In genomic region chr3:46993292-46993691, GRCh38 we compare ENCODE assay signal across 19 cellular contexts. TPM values are rescaled to one million over a fixed set of nuclear protein-coding genes. Genes with fewer than 3 reads are reported as not detected.
DNase-seq lines count a peak whose midpoint lies in the region; ATAC-seq, FAIRE-seq and TF ChIP-seq lines count a peak whose summit lies in the region.
"Had no signal": no experiment of that assay in that cellular context is flagged by ENCODE, and none has a peak within 500 bp of the region (broad histone marks: within the 10 kb centered on the region; RNA-seq: fewer than 3 reads in every experiment).

No MANE protein-coding gene starts in this region.

- H3K4me3 ChIP-seq in BLaER1 (no peak overlapping the region), neutrophil (ENCODE audit: low read depth in 1 of 2, low read length in 1 of 2) (no peak overlapping the region)
- H3K4me3 ChIP-seq: MG63 had no signal

- peak overlapping the region; percentile 68 for H3K27ac Mint-ChIP-seq in activated naive CD4-positive, alpha-beta T cell treated with anti-CD3 and anti-CD28 coated beads, Interleukin-2, amount 10 ng/mL, durations not matched to agents 7 days and 5 days
- peak overlapping the region in 1 of 2 donors; percentile 12 for H3K27ac Mint-ChIP-seq in activated naive CD4-positive, alpha-beta T cell treated with anti-CD3 and anti-CD28 coated beads, Interleukin-2, amount 50 U/mL, for 72 hours
- H3K27ac Mint-ChIP-seq in activated T-helper 17 cell treated with anti-CD3 and anti-CD28 coated beads, Interleukin-2, amount 50 U/mL, for 72 hours: peak overlapping the region; percentile 59
- H3K27ac Mint-ChIP-seq in activated T-helper 2 cell treated with anti-CD3 and anti-CD28 coated beads, Interferon-gamma antibody, Interleukin-2, Interleukin-4, amounts not matched to agents 10 μg/mL and 5 μg/mL and 100 μg/mL, durations not matched to agents 14 hours and 24 hours and 36 hours: no peak overlapping the region
- H3K27ac Mint-ChIP-seq: HFFc6 had no signal

- H3K27ac ChIP-seq in BLaER1 (peak overlapping the region; percentile 72; the same call in 1 of the 2 replicates), neutrophil (peak overlapping the region; percentile 98)
- H3K27ac ChIP-seq: RWPE1 had no signal

- peaks cover 71% of the 10 kb centered on the region for H3K4me1 ChIP-seq in BLaER1
- peaks cover 64 to 68% of the 10 kb centered on the region in 2 experiments for H3K4me1 ChIP-seq in neutrophil (ENCODE audit: control insufficient read depth in 1 of 2, insufficient read depth in 1 of 2, low read depth in 1 of 2, low read length in 1 of 2)

- no peak overlapping the region for H3K4me3 Mint-ChIP-seq in activated naive CD4-positive, alpha-beta T cell treated with anti-CD3 and anti-CD28 coated beads, Interleukin-2, amount 10 ng/mL, durations not matched to agents 7 days and 5 days
- H3K4me3 Mint-ChIP-seq in activated T-helper 17 cell treated with anti-CD3 and anti-CD28 coated beads, Interleukin-2, amount 50 U/mL, for 72 hours: no peak overlapping the region
- H3K4me3 Mint-ChIP-seq in activated T-helper 2 cell treated with anti-CD3 and anti-CD28 coated beads, Interferon-gamma antibody, Interleukin-2, Interleukin-4, amounts not matched to agents 10 μg/mL and 5 μg/mL and 100 μg/mL, durations not matched to agents 14 hours and 24 hours and 36 hours (ENCODE audit: low read depth): no peak overlapping the region
- H3K4me3 Mint-ChIP-seq: CD14-positive monocyte, HFFc6 had no signal

- no peaks in the 10 kb centered on the region for H4K20me1 ChIP-seq in BLaER1

- H3K9ac ChIP-seq in BLaER1: no peak overlapping the region

- H3K36me3 ChIP-seq in BLaER1 (peaks cover 80% of the 10 kb centered on the region), neutrophil (peaks cover 95% of the 10 kb centered on the region)
- H3K36me3 ChIP-seq: MG63 had no signal

- H3K27me3 ChIP-seq in BLaER1: no peaks in the 10 kb centered on the region
- H3K27me3 ChIP-seq in neutrophil: no peaks in the 10 kb centered on the region
- H3K27me3 ChIP-seq: MG63 had no signal

- no peak for ATAC-seq in activated naive CD4-positive, alpha-beta T cell treated with anti-CD3 and anti-CD28 coated beads, Interleukin-2, amount 50 U/mL, for 72 hours
- no peak for ATAC-seq in activated T-helper 17 cell treated with anti-CD3 and anti-CD28 coated beads, Interleukin-2, amount 50 U/mL, for 72 hours (replicated peaks)

- no peak for DNase-seq in activated naive CD4-positive, alpha-beta T cell treated with anti-CD3 and anti-CD28 coated beads, Interleukin-2, amount 10 ng/mL, durations not matched to agents 7 days and 5 days
- no peak for DNase-seq in activated naive CD4-positive, alpha-beta T cell treated with anti-CD3 and anti-CD28 coated beads, Interleukin-2, amount 50 U/mL, for 72 hours (ENCODE audit: low spot score in 2 of 2)
- no peak for DNase-seq in NCI-H524 (lab: John Stamatoyannopoulos, UW)
- DNase-seq in frontal cortex (ENCODE audit: low spot score in 2 of 2): no peak
- DNase-seq in activated T-helper 2 cell treated with anti-CD3 and anti-CD28 coated beads, Interferon-gamma antibody, Interleukin-2, Interleukin-4, amounts not matched to agents 10 μg/mL and 5 μg/mL and 100 μg/mL, durations not matched to agents 14 hours and 24 hours and 36 hours (ENCODE audit: low spot score): no peak
- DNase-seq: AML-193, DMS53, HFFc6, MG63, NCI-H1048, NCI-H1417 treated with DMSO at 0.1 percent for 48 hours, NCI-H187 had no signal

- no peak for FAIRE-seq in frontal cortex (lab: Jason Lieb, UNC)
- FAIRE-seq: D721Med, H54 had no signal

- H3K4me2 ChIP-seq in BLaER1: no peak overlapping the region

- no peaks in the 10 kb centered on the region for H3K9me3 ChIP-seq in BLaER1
- no peaks in the 10 kb centered on the region for H3K9me3 ChIP-seq in neutrophil
- H3K9me3 ChIP-seq: MG63 had no signal

- H3K9me3 Mint-ChIP-seq in activated naive CD4-positive, alpha-beta T cell treated with anti-CD3 and anti-CD28 coated beads, Interleukin-2, amount 10 ng/mL, durations not matched to agents 7 days and 5 days: no peaks in the 10 kb centered on the region
- H3K9me3 Mint-ChIP-seq in activated naive CD4-positive, alpha-beta T cell treated with anti-CD3 and anti-CD28 coated beads, Interleukin-2, amount 50 U/mL, for 72 hours: no peaks in the 10 kb centered on the region
- no peaks in the 10 kb centered on the region for H3K9me3 Mint-ChIP-seq in activated T-helper 17 cell treated with anti-CD3 and anti-CD28 coated beads, Interleukin-2, amount 50 U/mL, for 72 hours
- H3K9me3 Mint-ChIP-seq in activated T-helper 2 cell treated with anti-CD3 and anti-CD28 coated beads, Interferon-gamma antibody, Interleukin-2, Interleukin-4, amounts not matched to agents 10 μg/mL and 5 μg/mL and 100 μg/mL, durations not matched to agents 14 hours and 24 hours and 36 hours: no peaks in the 10 kb centered on the region
- H3K9me3 Mint-ChIP-seq: HFFc6 had no signal

- intact Hi-C loops in activated T-helper 2 cell treated with anti-CD3 and anti-CD28 coated beads, Interferon-gamma antibody, Interleukin-2, Interleukin-4, amounts not matched to agents 10 μg/mL and 5 μg/mL and 100 μg/mL, durations not matched to agents 14 hours and 24 hours and 36 hours (cut with micrococcal nuclease): no loop called here

- no peak for TF ChIP-seq CTCF in neutrophil (IDR thresholded peaks at IDR 0.05)

- CTCF ChIA-PET in activated naive CD4-positive, alpha-beta T cell treated with anti-CD3 and anti-CD28 coated beads, Interleukin-2, amount 10 ng/mL, durations not matched to agents 7 days and 5 days (lab: Charles Lee): interaction anchor here (0.6 to 1.2 kb wide), 4 partner anchors 11 to 46 kb away, joined by 3 to 4 read pairs (median 3); partner anchors contain the start of gene NBEAL2

- H3K36me3 Mint-ChIP-seq in activated naive CD4-positive, alpha-beta T cell treated with anti-CD3 and anti-CD28 coated beads, Interleukin-2, amount 10 ng/mL, durations not matched to agents 7 days and 5 days: peaks cover 52% of the 10 kb centered on the region
- H3K36me3 Mint-ChIP-seq in activated naive CD4-positive, alpha-beta T cell treated with anti-CD3 and anti-CD28 coated beads, Interleukin-2, amount 50 U/mL, for 72 hours: peaks cover 0 to 3% of the 10 kb centered on the region in 2 donors
- H3K36me3 Mint-ChIP-seq in activated T-helper 17 cell treated with anti-CD3 and anti-CD28 coated beads, Interleukin-2, amount 50 U/mL, for 72 hours (ENCODE audit: low read depth): peaks cover 76% of the 10 kb centered on the region
- H3K36me3 Mint-ChIP-seq in activated T-helper 2 cell treated with anti-CD3 and anti-CD28 coated beads, Interferon-gamma antibody, Interleukin-2, Interleukin-4, amounts not matched to agents 10 μg/mL and 5 μg/mL and 100 μg/mL, durations not matched to agents 14 hours and 24 hours and 36 hours (ENCODE audit: low read depth): peaks cover 56% of the 10 kb centered on the region

- no peaks in the 10 kb centered on the region for H3K27me3 Mint-ChIP-seq in activated naive CD4-positive, alpha-beta T cell treated with anti-CD3 and anti-CD28 coated beads, Interleukin-2, amount 10 ng/mL, durations not matched to agents 7 days and 5 days
- H3K27me3 Mint-ChIP-seq in activated T-helper 17 cell treated with anti-CD3 and anti-CD28 coated beads, Interleukin-2, amount 50 U/mL, for 72 hours: no peaks in the 10 kb centered on the region
- H3K27me3 Mint-ChIP-seq in activated T-helper 2 cell treated with anti-CD3 and anti-CD28 coated beads, Interferon-gamma antibody, Interleukin-2, Interleukin-4, amounts not matched to agents 10 μg/mL and 5 μg/mL and 100 μg/mL, durations not matched to agents 14 hours and 24 hours and 36 hours (ENCODE audit: low read depth): no peaks in the 10 kb centered on the region

- H3K4me1 Mint-ChIP-seq in activated naive CD4-positive, alpha-beta T cell treated with anti-CD3 and anti-CD28 coated beads, Interleukin-2, amount 10 ng/mL, durations not matched to agents 7 days and 5 days: peaks cover 36% of the 10 kb centered on the region
- H3K4me1 Mint-ChIP-seq in activated T-helper 17 cell treated with anti-CD3 and anti-CD28 coated beads, Interleukin-2, amount 50 U/mL, for 72 hours: peaks cover 24% of the 10 kb centered on the region
- H3K4me1 Mint-ChIP-seq in activated T-helper 2 cell treated with anti-CD3 and anti-CD28 coated beads, Interferon-gamma antibody, Interleukin-2, Interleukin-4, amounts not matched to agents 10 μg/mL and 5 μg/mL and 100 μg/mL, durations not matched to agents 14 hours and 24 hours and 36 hours (ENCODE audit: low read depth): peaks cover 24% of the 10 kb centered on the region

RNA-seq across cellular contexts. Expression of gene NBEAL2, which starts 13.8 kb away (rescaled TPM):
- 100 to 1,000 TPM in 1 of 2 donors, 10 to 100 TPM in 1; 75.7 to 122 TPM for total RNA-seq in activated naive CD4-positive, alpha-beta T cell treated with anti-CD3 and anti-CD28 coated beads, Interleukin-2, amount 50 U/mL, for 72 hours
- 100 to 1,000 TPM; 140 to 169 TPM for total RNA-seq in activated T-helper 17 cell treated with anti-CD3 and anti-CD28 coated beads, Interleukin-2, amount 50 U/mL, for 72 hours
- total RNA-seq in frontal cortex: 4.9 TPM
- 120 and 129 TPM in 2 replicates for total RNA-seq in activated T-helper 2 cell treated with anti-CD3 and anti-CD28 coated beads, Interferon-gamma antibody, Interleukin-2, Interleukin-4, amounts not matched to agents 10 μg/mL and 5 μg/mL and 100 μg/mL, durations not matched to agents 14 hours and 24 hours and 36 hours

RNA-seq across cellular contexts. Expression of gene CCDC12, which starts 16.7 kb away (rescaled TPM):
- 10 to 100 TPM; 49.3 to 55.2 TPM for total RNA-seq in activated naive CD4-positive, alpha-beta T cell treated with anti-CD3 and anti-CD28 coated beads, Interleukin-2, amount 50 U/mL, for 72 hours
- total RNA-seq in activated T-helper 17 cell treated with anti-CD3 and anti-CD28 coated beads, Interleukin-2, amount 50 U/mL, for 72 hours: 10 to 100 TPM; 46.9 to 59.8 TPM
- total RNA-seq in frontal cortex: 25.3 TPM
- 65.3 and 69.2 TPM in 2 replicates for total RNA-seq in activated T-helper 2 cell treated with anti-CD3 and anti-CD28 coated beads, Interferon-gamma antibody, Interleukin-2, Interleukin-4, amounts not matched to agents 10 μg/mL and 5 μg/mL and 100 μg/mL, durations not matched to agents 14 hours and 24 hours and 36 hours

Comparison
In these comparisons a context has a peak if more than half of its experiments do, and no peak if none do; other contexts are left out.
1. RNA of gene NBEAL2, which starts 13.8 kb away (total RNA-seq): 140 to 169 TPM in activated T-helper 17 cell treated with anti-CD3 and anti-CD28 coated beads, Interleukin-2, amount 50 U/mL, for 72 hours, 75.7 to 122 TPM in activated naive CD4-positive, alpha-beta T cell treated with anti-CD3 and anti-CD28 coated beads, Interleukin-2, amount 50 U/mL, for 72 hours and 120 to 129 TPM in activated T-helper 2 cell treated with anti-CD3 and anti-CD28 coated beads, Interferon-gamma antibody, Interleukin-2, Interleukin-4, amounts not matched to agents 10 μg/mL and 5 μg/mL and 100 μg/mL, durations not matched to agents 14 hours and 24 hours and 36 hours; 4.9 TPM in frontal cortex (single experiment); every median in the first group is over 10 times any median in the second.